19 cellular contexts compared by ENCODE assay signal in genomic region chr14:43735926-43736325, GRCh38.
"Had no signal": no experiment of that assay in that cellular context is flagged by ENCODE, and none has a peak within 500 bp of the region (broad histone marks: within the 10 kb centered on the region; RNA-seq: fewer than 3 reads in every experiment).

No MANE protein-coding gene starts in this region.

- H3K9me3 Mint-ChIP-seq: memory B cell, mesothelial cell of epicardium, nephron had no signal

- H3K27me3 Mint-ChIP-seq: memory B cell had no signal

- H3K4me3 Mint-ChIP-seq: immature natural killer cell, memory B cell, mesothelial cell of epicardium, nephron had no signal

- H3K27ac Mint-ChIP-seq: immature natural killer cell, memory B cell, mesothelial cell of epicardium, nephron had no signal

- DNase-seq: effector memory CD4-positive, alpha-beta T cell; foreskin keratinocyte; immature natural killer cell; left ventricle myocardium inferior; lower lobe of right lung; posterior cingulate gyrus; sigmoid colon; small intestine; stimulated activated CD4-positive, alpha-beta T cell treated with anti-CD3 and anti-CD28 coated beads, Interleukin-12 subunit alpha, Interleukin-12 subunit beta, amount 100 ng/mL, for 4 hours; stimulated activated naive CD4-positive, alpha-beta T cell; stomach; substantia nigra; transverse colon had no signal

- H3K36me3 Mint-ChIP-seq: memory B cell, mesothelial cell of epicardium had no signal

- ATAC-seq: esophagus mucosa, foreskin keratinocyte, lower lobe of right lung had no signal

- FAIRE-seq: endometrium, keratinocyte, small intestine had no signal

- H3K4me1 Mint-ChIP-seq: immature natural killer cell, memory B cell, nephron had no signal
